1 cellular context compared by ENCODE assay signal in genomic region chr6:157652601-157653363, GRCh38.
TF ChIP-seq lines count a peak whose summit lies in the region.

No MANE protein-coding gene starts in this region.

TF ChIP-seq in WTC11, 78 proteins besides CTCF, POLR2A, EP300 and RAD21 (continued from another document):
- TF ChIP-seq USF1 (CRISPR knock-in tag; IDR thresholded peaks at IDR 0.05), result no peak
- TF ChIP-seq GRHL2 (CRISPR knock-in tag; IDR thresholded peaks at IDR 0.05; ENCODE audit: insufficient replicate concordance, severe bottlenecking), result no peak
- no peak for TF ChIP-seq PRDM15 (CRISPR knock-in tag; IDR thresholded peaks at IDR 0.05)
- no peak for TF ChIP-seq GABPB1 (CRISPR knock-in tag; IDR thresholded peaks at IDR 0.05)
- TF ChIP-seq ZNF512 (CRISPR knock-in tag; IDR thresholded peaks at IDR 0.05; ENCODE audit: borderline replicate concordance), result no peak
- TF ChIP-seq ZNF138 (CRISPR knock-in tag; conservative IDR thresholded peaks at IDR 0.05), result no peak
- TF ChIP-seq ARID4B (CRISPR knock-in tag; IDR thresholded peaks at IDR 0.05; ENCODE audit: borderline replicate concordance), result no peak
